ENCODE assay signal across 8 cellular contexts in the genomic region with DNA sequence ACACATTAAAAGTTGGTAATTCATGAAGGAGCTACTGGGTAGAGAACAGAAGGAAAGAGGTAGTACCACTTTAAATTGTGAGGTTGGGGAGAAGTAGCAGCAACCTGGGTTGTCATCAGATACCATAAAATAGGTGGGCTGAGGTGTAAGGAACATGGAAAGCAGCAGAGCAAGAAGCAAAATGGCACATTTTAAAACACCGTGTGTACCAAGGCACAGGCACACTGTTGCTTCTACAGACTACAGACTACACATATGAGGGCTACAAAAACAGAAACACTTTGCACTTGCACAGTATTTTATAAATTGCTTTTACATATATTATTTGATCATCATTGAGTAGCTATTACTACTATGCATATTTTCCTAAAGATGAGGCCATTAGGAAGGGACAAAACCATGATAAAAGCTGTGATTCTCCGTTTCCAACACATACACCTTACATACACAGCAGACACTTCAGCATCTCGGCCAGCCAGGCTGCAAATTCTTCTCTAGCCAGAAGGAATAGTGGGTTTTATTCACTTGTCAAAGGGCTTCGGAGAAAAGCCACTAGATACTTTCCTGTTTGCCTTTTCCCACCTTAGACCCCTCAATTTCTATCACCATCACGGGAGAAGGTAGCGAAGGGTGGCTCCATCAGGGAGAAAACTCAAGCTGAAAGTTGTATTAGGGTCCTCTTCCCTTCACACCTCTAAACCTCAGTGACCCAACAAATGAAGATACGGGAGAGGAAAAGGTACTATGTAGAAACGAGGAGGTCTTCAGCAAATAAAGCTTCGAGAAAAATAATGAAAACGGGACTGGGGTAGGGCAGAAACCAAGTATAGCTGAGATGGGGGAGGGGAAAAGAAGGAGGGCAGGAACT. TPM values are rescaled to one million over a fixed set of nuclear protein-coding genes. Genes with fewer than 3 reads are reported as not detected.
DNase-seq lines count a peak whose midpoint lies in the region; ATAC-seq and TF ChIP-seq lines count a peak whose summit lies in the region.

No MANE protein-coding gene starts in this region.

- DNase-seq in AG04449 (ENCODE audit: low read depth, low spot score), result no peak
- DNase-seq in HFF-Myc (ENCODE audit: extremely low read depth, low read depth), result no peak
- DNase-seq in activated naive CD4-positive, alpha-beta T cell treated with anti-CD3 and anti-CD28 coated beads, Interleukin-2, amount 10 ng/mL, durations not matched to agents 7 days and 5 days, result peak; percentile 33
- DNase-seq in suprapubic skin (ENCODE audit: low spot score in 2 of 2), result no peak
- DNase-seq in COR-L47 (lab: John Stamatoyannopoulos, UW), result no peak

- no peaks in the 10 kb centered on the region for H3K9me3 ChIP-seq in iPS-18c (ENCODE audit: control insufficient read depth, insufficient read depth, low read length)
- no peaks in the 10 kb centered on the region for H3K9me3 ChIP-seq in suprapubic skin

- peaks cover 45% of the 10 kb centered on the region for H3K36me3 Mint-ChIP-seq in activated naive CD4-positive, alpha-beta T cell treated with anti-CD3 and anti-CD28 coated beads, Interleukin-2, amount 10 ng/mL, durations not matched to agents 7 days and 5 days

- no peaks in the 10 kb centered on the region for H3K27me3 Mint-ChIP-seq in activated naive CD4-positive, alpha-beta T cell treated with anti-CD3 and anti-CD28 coated beads, Interleukin-2, amount 10 ng/mL, durations not matched to agents 7 days and 5 days

- peaks cover 56% of the 10 kb centered on the region for H3K4me1 ChIP-seq in suprapubic skin

- peak overlapping the region; percentile 84 for H3K4me3 ChIP-seq in AG04449 (ENCODE audit: low read depth, low read length)
- peak overlapping the region; percentile 77 for H3K4me3 ChIP-seq in HFF-Myc (replicated peaks; ENCODE audit: low read depth, low read length)
- H3K4me3 ChIP-seq in iPS-18c (ENCODE audit: insufficient read depth, low read depth, low read length), result peak overlapping the region; percentile 77
- peak overlapping the region; percentile 88 for H3K4me3 ChIP-seq in suprapubic skin

- no peaks in the 10 kb centered on the region for H3K9me3 Mint-ChIP-seq in activated naive CD4-positive, alpha-beta T cell treated with anti-CD3 and anti-CD28 coated beads, Interleukin-2, amount 10 ng/mL, durations not matched to agents 7 days and 5 days

- peak overlapping the region; percentile 98 for H3K27ac ChIP-seq in suprapubic skin

- no peak for TF ChIP-seq EP300 in suprapubic skin (IDR thresholded peaks at IDR 0.05)

- CTCF ChIA-PET in AG04449 (lab: Yijun Ruan, JAX), result interaction anchor here (0.8 to 5.6 kb wide), 33 partner anchors 9 to 196 kb away, joined by 3 to 92 read pairs (median 4); partner anchors contain the start of genes DNAJC14, MMP19, ORMDL2 and SARNP
- CTCF ChIA-PET in activated naive CD4-positive, alpha-beta T cell treated with anti-CD3 and anti-CD28 coated beads, Interleukin-2, amount 10 ng/mL, durations not matched to agents 7 days and 5 days (lab: Charles Lee), result interaction anchor here (0.7 to 3.7 kb wide), 11 partner anchors 9 to 187 kb away, joined by 3 to 66 read pairs (median 4); partner anchors contain the start of gene DNAJC14

- WGBS in suprapubic skin, result 6% methylated on average over 10 of the region's 10 CpGs

- TF ChIP-seq CTCF in AG04449 (IDR thresholded peaks at IDR 0.05; ENCODE audit: insufficient read depth, low read length, missing control alignments) (no peak), HFF-Myc (IDR thresholded peaks at IDR 0.05; ENCODE audit: low read depth, low read length, missing control alignments) (no peak), suprapubic skin (IDR thresholded peaks at IDR 0.05) (no peak)

- H3K4me3 Mint-ChIP-seq in activated naive CD4-positive, alpha-beta T cell treated with anti-CD3 and anti-CD28 coated beads, Interleukin-2, amount 10 ng/mL, durations not matched to agents 7 days and 5 days, result peak overlapping the region; percentile 92

- H3K4me1 Mint-ChIP-seq in activated naive CD4-positive, alpha-beta T cell treated with anti-CD3 and anti-CD28 coated beads, Interleukin-2, amount 10 ng/mL, durations not matched to agents 7 days and 5 days, result peaks cover 57% of the 10 kb centered on the region

- POLR2A ChIA-PET in AG04449 (lab: Yijun Ruan, JAX), result interaction anchor here (0.8 to 1.4 kb wide), 5 partner anchors 48 to 109 kb away, joined by 3 to 6 read pairs (median 3); partner anchors contain the start of genes DNAJC14, ORMDL2, RAB5B and SARNP

- ATAC-seq in HG03175 (IDR thresholded peaks at IDR 0.05; ENCODE audit: unreplicated experiment) (no peak), GM18867 (IDR thresholded peaks at IDR 0.05; ENCODE audit: unreplicated experiment) (no peak)

- H3K36me3 ChIP-seq in suprapubic skin, result peaks cover 5% of the 10 kb centered on the region

- no peak for TF ChIP-seq POLR2A in suprapubic skin (IDR thresholded peaks at IDR 0.05)

- peak overlapping the region; percentile 100 for H3K27ac Mint-ChIP-seq in activated naive CD4-positive, alpha-beta T cell treated with anti-CD3 and anti-CD28 coated beads, Interleukin-2, amount 10 ng/mL, durations not matched to agents 7 days and 5 days

- no peaks in the 10 kb centered on the region for H3K27me3 ChIP-seq in suprapubic skin

RNA-seq across cellular contexts. Expression of gene PYM1, which starts 1.6 kb away (rescaled TPM):
- total RNA-seq in suprapubic skin, result 10 to 100 TPM; 32.0 to 41.8 (median 37.4) TPM

RNA-seq across cellular contexts. Expression of gene DGKA, which starts 4.9 kb away (rescaled TPM):
- total RNA-seq in suprapubic skin, result 100 to 1,000 TPM; 185 to 556 (median 198) TPM

RNA-seq across cellular contexts. Expression of gene PMEL, which starts 39.7 kb away (rescaled TPM):
- 100 to 1,000 TPM in 1 of 4 donors, 10 to 100 TPM in 3; 54.4 to 188 (median 71.7) TPM for total RNA-seq in suprapubic skin

RNA-seq across cellular contexts. Expression of gene CDK2, which starts 40.5 kb away (rescaled TPM):
- 10 to 100 TPM; 18.4 to 33.2 (median 28.6) TPM for total RNA-seq in suprapubic skin

RNA-seq across cellular contexts. Expression of gene RAB5B, which starts 47.8 kb away (rescaled TPM):
- 100 to 1,000 TPM in 3 of 4 donors, 10 to 100 TPM in 1; 97.1 to 143 (median 114) TPM for total RNA-seq in suprapubic skin
